In the genomic region with DNA sequence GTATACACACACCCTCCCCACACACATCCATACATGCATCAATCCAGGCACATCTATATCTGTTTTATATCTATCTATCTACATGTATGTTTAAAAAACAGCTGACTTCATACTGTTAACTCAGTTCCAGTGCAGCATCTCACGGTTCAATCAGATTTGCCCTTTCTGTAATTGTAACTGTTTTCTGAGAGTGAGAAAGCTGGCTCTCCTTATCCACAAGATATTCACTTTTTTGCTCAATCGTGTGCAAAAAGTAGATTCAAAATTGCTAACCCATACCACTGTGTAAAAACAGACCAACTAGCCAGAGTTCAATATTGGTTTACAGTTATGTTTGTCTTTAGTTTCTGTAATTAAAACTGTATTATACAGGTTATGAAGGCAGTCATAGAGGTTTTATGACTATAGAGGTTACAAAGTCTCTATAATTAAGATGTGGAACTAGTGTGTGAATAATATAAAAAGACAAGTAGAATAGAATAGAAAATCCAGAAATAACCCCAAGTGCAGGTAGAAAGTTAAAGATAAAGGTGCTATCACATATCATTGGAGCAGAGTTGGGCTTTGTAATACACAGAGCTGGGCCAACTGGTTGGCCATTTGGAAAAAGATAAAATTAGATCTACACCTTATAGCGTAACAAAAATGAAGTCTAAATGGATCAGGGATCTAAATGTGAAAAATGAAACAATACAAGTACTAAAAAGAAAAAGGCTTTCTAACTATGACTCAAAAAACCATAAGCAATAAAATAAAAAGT, we compare ENCODE assay signal across 1 cellular context.
TF ChIP-seq lines count a peak whose summit lies in the region.

No MANE protein-coding gene starts in this region.

TF ChIP-seq in GM12878, 131 proteins besides CTCF, POLR2A, EP300 and RAD21 (continued from another document):
- TF ChIP-seq, protein P1, sequence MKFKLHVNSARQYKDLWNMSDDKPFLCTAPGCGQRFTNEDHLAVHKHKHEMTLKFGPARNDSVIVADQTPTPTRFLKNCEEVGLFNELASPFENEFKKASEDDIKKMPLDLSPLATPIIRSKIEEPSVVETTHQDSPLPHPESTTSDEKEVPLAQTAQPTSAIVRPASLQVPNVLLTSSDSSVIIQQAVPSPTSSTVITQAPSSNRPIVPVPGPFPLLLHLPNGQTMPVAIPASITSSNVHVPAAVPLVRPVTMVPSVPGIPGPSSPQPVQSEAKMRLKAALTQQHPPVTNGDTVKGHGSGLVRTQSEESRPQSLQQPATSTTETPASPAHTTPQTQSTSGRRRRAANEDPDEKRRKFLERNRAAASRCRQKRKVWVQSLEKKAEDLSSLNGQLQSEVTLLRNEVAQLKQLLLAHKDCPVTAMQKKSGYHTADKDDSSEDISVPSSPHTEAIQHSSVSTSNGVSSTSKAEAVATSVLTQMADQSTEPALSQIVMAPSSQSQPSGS (IDR thresholded peaks at IDR 0.05; ENCODE audit: low read length): no peak
- TF ChIP-seq ZZZ3 (IDR thresholded peaks at IDR 0.05; ENCODE audit: control insufficient read depth, insufficient read length, low read depth): no peak
- TF ChIP-seq STAT3 (IDR thresholded peaks at IDR 0.05; ENCODE audit: low read depth, low read length): no peak
- TF ChIP-seq, protein P2, sequence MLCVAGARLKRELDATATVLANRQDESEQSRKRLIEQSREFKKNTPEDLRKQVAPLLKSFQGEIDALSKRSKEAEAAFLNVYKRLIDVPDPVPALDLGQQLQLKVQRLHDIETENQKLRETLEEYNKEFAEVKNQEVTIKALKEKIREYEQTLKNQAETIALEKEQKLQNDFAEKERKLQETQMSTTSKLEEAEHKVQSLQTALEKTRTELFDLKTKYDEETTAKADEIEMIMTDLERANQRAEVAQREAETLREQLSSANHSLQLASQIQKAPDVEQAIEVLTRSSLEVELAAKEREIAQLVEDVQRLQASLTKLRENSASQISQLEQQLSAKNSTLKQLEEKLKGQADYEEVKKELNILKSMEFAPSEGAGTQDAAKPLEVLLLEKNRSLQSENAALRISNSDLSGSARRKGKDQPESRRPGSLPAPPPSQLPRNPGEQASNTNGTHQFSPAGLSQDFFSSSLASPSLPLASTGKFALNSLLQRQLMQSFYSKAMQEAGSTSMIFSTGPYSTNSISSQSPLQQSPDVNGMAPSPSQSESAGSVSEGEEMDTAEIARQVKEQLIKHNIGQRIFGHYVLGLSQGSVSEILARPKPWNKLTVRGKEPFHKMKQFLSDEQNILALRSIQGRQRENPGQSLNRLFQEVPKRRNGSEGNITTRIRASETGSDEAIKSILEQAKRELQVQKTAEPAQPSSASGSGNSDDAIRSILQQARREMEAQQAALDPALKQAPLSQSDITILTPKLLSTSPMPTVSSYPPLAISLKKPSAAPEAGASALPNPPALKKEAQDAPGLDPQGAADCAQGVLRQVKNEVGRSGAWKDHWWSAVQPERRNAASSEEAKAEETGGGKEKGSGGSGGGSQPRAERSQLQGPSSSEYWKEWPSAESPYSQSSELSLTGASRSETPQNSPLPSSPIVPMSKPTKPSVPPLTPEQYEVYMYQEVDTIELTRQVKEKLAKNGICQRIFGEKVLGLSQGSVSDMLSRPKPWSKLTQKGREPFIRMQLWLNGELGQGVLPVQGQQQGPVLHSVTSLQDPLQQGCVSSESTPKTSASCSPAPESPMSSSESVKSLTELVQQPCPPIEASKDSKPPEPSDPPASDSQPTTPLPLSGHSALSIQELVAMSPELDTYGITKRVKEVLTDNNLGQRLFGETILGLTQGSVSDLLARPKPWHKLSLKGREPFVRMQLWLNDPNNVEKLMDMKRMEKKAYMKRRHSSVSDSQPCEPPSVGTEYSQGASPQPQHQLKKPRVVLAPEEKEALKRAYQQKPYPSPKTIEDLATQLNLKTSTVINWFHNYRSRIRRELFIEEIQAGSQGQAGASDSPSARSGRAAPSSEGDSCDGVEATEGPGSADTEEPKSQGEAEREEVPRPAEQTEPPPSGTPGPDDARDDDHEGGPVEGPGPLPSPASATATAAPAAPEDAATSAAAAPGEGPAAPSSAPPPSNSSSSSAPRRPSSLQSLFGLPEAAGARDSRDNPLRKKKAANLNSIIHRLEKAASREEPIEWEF (IDR thresholded peaks at IDR 0.05; ENCODE audit: insufficient replicate concordance, low read depth, low read length): no peak
- no peak for TF ChIP-seq TARDBP (IDR thresholded peaks at IDR 0.05; ENCODE audit: borderline replicate concordance)
- TF ChIP-seq BHLHE40 (IDR thresholded peaks at IDR 0.05; ENCODE audit: borderline replicate concordance in 1 of 2, low read depth in 2 of 2, low read length in 1 of 2): no peak
- no peak for TF ChIP-seq ESRRA (IDR thresholded peaks at IDR 0.05; ENCODE audit: low read length)
- TF ChIP-seq NRF1 (conservative IDR thresholded peaks at IDR 0.05; ENCODE audit: low read depth, low read length): no peak
TF ChIP-seq in GM12878: peak in this region for 0.
